Comparison of ENCODE assay signal across 18 cellular contexts in genomic region chr3:7484636-7485035, GRCh38.
"Had no signal": no experiment of that assay in that cellular context is flagged by ENCODE, and none has a peak within 500 bp of the region (broad histone marks: within the 10 kb centered on the region; RNA-seq: fewer than 3 reads in every experiment).

No MANE protein-coding gene starts in this region.

- H3K4me3 Mint-ChIP-seq: activated CD8-positive, alpha-beta memory T cell treated with anti-CD3 and anti-CD28 coated beads, Interleukin-2, amount 10 ng/mL, durations not matched to agents 7 days and 5 days; activated T-cell treated with anti-CD3 and anti-CD28 coated beads, Interleukin-2, amount 50 U/mL, for 24 hours; immature natural killer cell; stimulated activated naive CD8-positive, alpha-beta T cell treated with anti-CD3 and anti-CD28 coated beads, Interleukin-15, Interleukin-2, amounts not matched to agents 100 ng/mL and 50 ng/mL, for 24 hours had no signal

- H3K9me3 Mint-ChIP-seq: activated T-cell treated with anti-CD3 and anti-CD28 coated beads, Interleukin-2, amount 50 U/mL, for 24 hours had no signal

- H3K27ac Mint-ChIP-seq: activated CD8-positive, alpha-beta memory T cell treated with anti-CD3 and anti-CD28 coated beads, Interleukin-2, amount 10 ng/mL, durations not matched to agents 7 days and 5 days; activated naive CD4-positive, alpha-beta T cell treated with anti-CD3 and anti-CD28 coated beads, Interleukin-2, amount 50 U/mL, for 72 hours; activated T-cell treated with anti-CD3 and anti-CD28 coated beads, Interleukin-2, amount 50 U/mL, for 24 hours; immature natural killer cell; stimulated activated naive CD8-positive, alpha-beta T cell treated with anti-CD3 and anti-CD28 coated beads, Interleukin-15, Interleukin-2, amounts not matched to agents 100 ng/mL and 50 ng/mL, for 24 hours had no signal

- ATAC-seq: activated CD8-positive, alpha-beta memory T cell treated with anti-CD3 and anti-CD28 coated beads, Interleukin-2, amount 10 ng/mL, durations not matched to agents 7 days and 5 days; activated naive CD4-positive, alpha-beta T cell treated with anti-CD3 and anti-CD28 coated beads, Interleukin-2, amount 50 U/mL, for 72 hours; left lung had no signal

- H3K4me3 ChIP-seq: coronary artery, left lung, ovary, testis had no signal

- DNase-seq: activated CD4-positive, alpha-beta T cell treated with anti-CD3 and anti-CD28 coated beads, Interleukin-2, amount 50 U/mL, for 48 hours; activated CD4-positive, CD25-positive, alpha-beta regulatory T cell treated with anti-CD3 and anti-CD28 coated beads, Interleukin-2, amount 50 U/mL, for 72 hours; activated CD8-positive, alpha-beta memory T cell treated with anti-CD3 and anti-CD28 coated beads, Interleukin-2, amount 10 ng/mL, durations not matched to agents 7 days and 5 days; activated effector memory CD4-positive, alpha-beta T cell treated with anti-CD3 and anti-CD28 coated beads, Interleukin-2, amount 50 U/mL, for 16 hours; activated T-cell treated with anti-CD3 and anti-CD28 coated beads, Interleukin-2, amount 50 U/mL, for 24 hours; amniotic stem cell; effector memory CD4-positive, alpha-beta T cell; erythroblast; immature natural killer cell; left lung; mesendoderm; ovary; stimulated activated CD4-positive, alpha-beta T cell treated with anti-CD3 and anti-CD28 coated beads, Interleukin-2, amount 100 ng/mL, for 48 hours; stimulated activated CD8-positive, alpha-beta memory T cell treated with anti-CD3 and anti-CD28 coated beads, Interleukin-4, amount 100 ng/mL, for 48 hours; testis had no signal

- H3K4me1 Mint-ChIP-seq: activated CD8-positive, alpha-beta memory T cell treated with anti-CD3 and anti-CD28 coated beads, Interleukin-2, amount 10 ng/mL, durations not matched to agents 7 days and 5 days; immature natural killer cell had no signal

- H3K27me3 Mint-ChIP-seq: activated CD8-positive, alpha-beta memory T cell treated with anti-CD3 and anti-CD28 coated beads, Interleukin-2, amount 10 ng/mL, durations not matched to agents 7 days and 5 days; activated T-cell treated with anti-CD3 and anti-CD28 coated beads, Interleukin-2, amount 50 U/mL, for 24 hours; stimulated activated naive CD8-positive, alpha-beta T cell treated with anti-CD3 and anti-CD28 coated beads, Interleukin-15, Interleukin-2, amounts not matched to agents 100 ng/mL and 50 ng/mL, for 24 hours had no signal

- H3K36me3 Mint-ChIP-seq: activated CD8-positive, alpha-beta memory T cell treated with anti-CD3 and anti-CD28 coated beads, Interleukin-2, amount 10 ng/mL, durations not matched to agents 7 days and 5 days; activated naive CD4-positive, alpha-beta T cell treated with anti-CD3 and anti-CD28 coated beads, Interleukin-2, amount 50 U/mL, for 72 hours; immature natural killer cell had no signal
